ENCODE assay signal across 8 cellular contexts in genomic region chr1:52348704-52349301, GRCh38. TPM values are rescaled to one million over a fixed set of nuclear protein-coding genes. Genes with fewer than 3 reads are reported as not detected.
DNase-seq lines count a peak whose midpoint lies in the region; ATAC-seq and TF ChIP-seq lines count a peak whose summit lies in the region.

No MANE protein-coding gene starts in this region.

- peak; percentile 47 for TF ChIP-seq CTCF in A673 (conservative IDR thresholded peaks at IDR 0.05; ENCODE audit: low read depth, low read length)
- peak; percentile 71 for TF ChIP-seq CTCF in H9 (conservative IDR thresholded peaks at IDR 0.05)

- H3K79me1 ChIP-seq in H9 (ENCODE audit: insufficient read depth, low read depth, low read length, poor library complexity, severe bottlenecking), result no peaks in the 10 kb centered on the region

- H3T11ph ChIP-seq in H9 (ENCODE audit: low read length), result no peak overlapping the region

- CTCF ChIA-PET in A673 (lab: Charles Lee), result interaction anchor here (0.6 kb wide), 2 partner anchors 77 to 350 kb away, joined by 3 read pairs; no protein-coding TSS in a partner anchor

- H3K9me3 Mint-ChIP-seq in H9, result no peaks in the 10 kb centered on the region

- POLR2A ChIA-PET in A673 (lab: Charles Lee; ENCODE audit: low non-redundant PET), result interaction anchor here (0.6 kb wide), 1 partner anchor 1125 kb away, joined by 6 read pairs; no protein-coding TSS in a partner anchor

- H3K36me3 ChIP-seq in A673 (ENCODE audit: insufficient read depth, low read length, poor library complexity, severe bottlenecking), result peaks cover 19% of the 10 kb centered on the region

- no peak overlapping the region for H3K14ac ChIP-seq in H9 (ENCODE audit: insufficient read depth, low read length)

- DNase-seq in A673 (ENCODE audit: low spot score) (peak; percentile 46), H9 (peak; percentile 81), amniotic epithelial cell (ENCODE audit: low read depth) (peak; percentile 52), iPS-NIHi7 (ENCODE audit: extremely low spot score) (peak; percentile 82), NCI-H1048 (lab: John Stamatoyannopoulos, UW) (no peak), activated T-cell treated with anti-CD3 and anti-CD28 coated beads for 4 hours (no peak)

- no peaks in the 10 kb centered on the region for H3K79me2 ChIP-seq in H9 (ENCODE audit: insufficient read depth, low read length)

- no peak overlapping the region for H2BK5ac ChIP-seq in H9 (ENCODE audit: insufficient read length, low read length)

- no peak for ATAC-seq in HG02938 (IDR thresholded peaks at IDR 0.05; ENCODE audit: unreplicated experiment)
- ATAC-seq in GM21786 (IDR thresholded peaks at IDR 0.05; ENCODE audit: unreplicated experiment), result no peak

- no peak overlapping the region for H2BK120ac ChIP-seq in H9 (ENCODE audit: low read depth, low read length, poor library complexity, severe bottlenecking)

- H3K27ac ChIP-seq in A673 (ENCODE audit: low read depth, low read length, poor library complexity, severe bottlenecking) (no peak overlapping the region), H9 (ENCODE audit: insufficient read length, low read depth, low read length) (peak overlapping the region; percentile 6)

- no peak overlapping the region for H3K4me3 Mint-ChIP-seq in H9

- no peak overlapping the region for H3K18ac ChIP-seq in H9 (ENCODE audit: insufficient read length, low read depth, low read length)

- no peak overlapping the region for H2BK20ac ChIP-seq in H9 (ENCODE audit: low read depth, low read length, poor library complexity, severe bottlenecking)

- H3K9me3 ChIP-seq in A673 (ENCODE audit: low read depth, low read length, poor library complexity, severe bottlenecking), result no peaks in the 10 kb centered on the region
- H3K9me3 ChIP-seq in H9 (ENCODE audit: control insufficient read depth, low read depth, low read length), result no peaks in the 10 kb centered on the region

- H3K23ac ChIP-seq in H9 (ENCODE audit: insufficient read length, low read depth, low read length), result no peak overlapping the region

- peaks cover 12 to 30% (median 29%) of the 10 kb centered on the region in 3 experiments for H3K36me3 Mint-ChIP-seq in H9 (ENCODE audit: insufficient read depth in 1 of 3, low read depth in 3 of 3)

- no peak overlapping the region for H3K4me2 ChIP-seq in H9 (ENCODE audit: insufficient read depth, insufficient read length, low read length)

- H3K9ac ChIP-seq in H9 (ENCODE audit: extremely low read depth, insufficient read length, low read length), result no peak overlapping the region

- H4K91ac ChIP-seq in H9 (ENCODE audit: insufficient read length, low read depth, low read length), result no peak overlapping the region

- no peak overlapping the region for H3K56ac ChIP-seq in H9 (ENCODE audit: insufficient read length, low read depth, low read length)

- H2AK5ac ChIP-seq in H9 (ENCODE audit: insufficient read length, low read length), result no peak overlapping the region

- H3K23me2 ChIP-seq in H9 (ENCODE audit: insufficient read length, low read depth, low read length, poor library complexity, severe bottlenecking), result no peaks in the 10 kb centered on the region

- no peak overlapping the region for H2BK12ac ChIP-seq in H9 (ENCODE audit: insufficient read length, low read depth, low read length)

- no peaks in the 10 kb centered on the region for H3K27me3 Mint-ChIP-seq in H9 (ENCODE audit: low read depth)

- no peak overlapping the region for H3K4ac ChIP-seq in H9 (ENCODE audit: low read depth, low read length)

- H2BK15ac ChIP-seq in H9 (ENCODE audit: low read depth, low read length), result peak overlapping the region; percentile 53; the same call in 1 of the 2 replicates

- no peak overlapping the region for H4K8ac ChIP-seq in H9 (replicated peaks; ENCODE audit: insufficient read length, low read depth, low read length)

- no peak overlapping the region for H3K4me3 ChIP-seq in A673 (ENCODE audit: low read depth, low read length, poor library complexity, severe bottlenecking)

- H4K5ac ChIP-seq in H9 (ENCODE audit: insufficient read length, low read depth, low read length), result no peak overlapping the region

- no TSS peak for BruUV-seq in A673 (replicated peaks; lab: Mats Ljungman, UMichigan)

- no peaks in the 10 kb centered on the region for H4K20me1 ChIP-seq in H9 (ENCODE audit: control insufficient read depth, insufficient read depth, insufficient read length)

- no peaks in the 10 kb centered on the region for H3K4me1 ChIP-seq in A673 (ENCODE audit: insufficient read depth, low read length, poor library complexity, severe bottlenecking)
- H3K4me1 ChIP-seq in H9 (ENCODE audit: insufficient read depth, low read length), result no peaks in the 10 kb centered on the region

- intact Hi-C loops in A673 (cut with micrococcal nuclease; ENCODE audit: unreplicated experiment), result loop anchor here (5.0 kb wide), 1 partner anchor 222 kb away; no protein-coding TSS in a partner anchor

- H3K27ac Mint-ChIP-seq in H9, result peak overlapping the region; percentile 75 to 89 (median 81); a peak in 4 of 7 replicates

- H3K4me1 Mint-ChIP-seq in H9, result peaks cover 18 to 19% of the 10 kb centered on the region in 2 experiments

- H3K27me3 ChIP-seq in A673 (replicated peaks; ENCODE audit: insufficient read depth, low read depth, low read length, poor library complexity) (no peaks in the 10 kb centered on the region), H9 (ENCODE audit: insufficient read depth, low read length) (no peaks in the 10 kb centered on the region)

- no peak overlapping the region for H2AFZ ChIP-seq in H9 (ENCODE audit: low read length)

- no CpG with 5 or more reads among the region's 8 CpGs for WGBS in H9 (ENCODE audit: extremely low coverage, insufficient read length, low lambda C conversion rate)

RNA-seq across cellular contexts. Expression of gene CC2D1B, which starts 17.2 kb away (rescaled TPM):
- 30.9 and 34.7 TPM in 2 replicates for total RNA-seq in A673 (2021)
- 21.7 and 24.3 TPM in 2 replicates for total RNA-seq in H9 (2021)

RNA-seq across cellular contexts. Expression of gene ORC1, which starts 55.4 kb away (rescaled TPM):
- total RNA-seq in A673 (2021) (50.4 and 54.0 TPM in 2 replicates), H9 (2021) (44.3 and 46.4 TPM in 2 replicates)

RNA-seq across cellular contexts. Expression of gene PRPF38A, which starts 55.6 kb away (rescaled TPM):
- total RNA-seq in A673 (2021), result 83.2 and 95.7 TPM in 2 replicates
- 87.2 and 89.9 TPM in 2 replicates for total RNA-seq in H9 (2021)

Comparison
In these comparisons a context has a peak if more than half of its experiments do, and no peak if none do; other contexts are left out.
1. DNase-seq: peak in A673 (single experiment), H9 (single experiment), amniotic epithelial cell (single experiment) and iPS-NIHi7 (single experiment); none in NCI-H1048 (single experiment) and activated T-cell treated with anti-CD3 and anti-CD28 coated beads for 4 hours (single experiment).